ENCODE assay signal across 1 cellular context in the genomic region with DNA sequence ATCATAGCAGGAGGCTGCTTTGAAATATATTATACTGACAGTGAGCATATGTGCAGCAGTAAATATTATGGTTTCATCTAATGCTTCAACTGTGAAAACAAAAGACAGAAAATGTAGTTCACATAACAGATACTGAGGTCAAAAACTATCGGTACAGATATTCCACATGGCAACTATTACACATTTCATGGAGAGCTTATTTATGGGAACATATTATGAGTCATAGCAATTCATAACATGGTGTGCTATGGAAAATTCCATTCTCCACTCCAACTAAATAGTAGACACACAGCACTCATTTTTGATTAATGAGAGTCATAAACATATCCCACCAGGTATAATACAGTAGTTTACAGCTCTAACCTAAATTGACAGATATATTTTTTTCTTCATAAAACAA.
TF ChIP-seq lines count a peak whose summit lies in the region.

No MANE protein-coding gene starts in this region.

TF ChIP-seq in HepG2, 621 proteins besides CTCF, POLR2A, EP300 and RAD21 (continued from another document):
- TF ChIP-seq, protein P1, sequence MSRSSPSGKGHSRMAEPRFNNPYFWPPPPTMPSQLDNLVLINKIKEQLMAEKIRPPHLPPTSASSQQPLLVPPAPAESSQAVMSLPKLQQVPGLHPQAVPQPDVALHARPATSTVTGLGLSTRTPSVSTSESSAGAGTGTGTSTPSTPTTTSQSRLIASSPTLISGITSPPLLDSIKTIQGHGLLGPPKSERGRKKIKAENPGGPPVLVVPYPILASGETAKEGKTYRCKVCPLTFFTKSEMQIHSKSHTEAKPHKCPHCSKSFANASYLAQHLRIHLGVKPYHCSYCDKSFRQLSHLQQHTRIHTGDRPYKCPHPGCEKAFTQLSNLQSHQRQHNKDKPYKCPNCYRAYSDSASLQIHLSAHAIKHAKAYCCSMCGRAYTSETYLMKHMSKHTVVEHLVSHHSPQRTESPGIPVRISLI (CRISPR knock-in tag; IDR thresholded peaks at IDR 0.05; ENCODE audit: borderline replicate concordance) = no peak
- no peak for TF ChIP-seq KLF16 (CRISPR knock-in tag; IDR thresholded peaks at IDR 0.05)
- TF ChIP-seq, protein P2, sequence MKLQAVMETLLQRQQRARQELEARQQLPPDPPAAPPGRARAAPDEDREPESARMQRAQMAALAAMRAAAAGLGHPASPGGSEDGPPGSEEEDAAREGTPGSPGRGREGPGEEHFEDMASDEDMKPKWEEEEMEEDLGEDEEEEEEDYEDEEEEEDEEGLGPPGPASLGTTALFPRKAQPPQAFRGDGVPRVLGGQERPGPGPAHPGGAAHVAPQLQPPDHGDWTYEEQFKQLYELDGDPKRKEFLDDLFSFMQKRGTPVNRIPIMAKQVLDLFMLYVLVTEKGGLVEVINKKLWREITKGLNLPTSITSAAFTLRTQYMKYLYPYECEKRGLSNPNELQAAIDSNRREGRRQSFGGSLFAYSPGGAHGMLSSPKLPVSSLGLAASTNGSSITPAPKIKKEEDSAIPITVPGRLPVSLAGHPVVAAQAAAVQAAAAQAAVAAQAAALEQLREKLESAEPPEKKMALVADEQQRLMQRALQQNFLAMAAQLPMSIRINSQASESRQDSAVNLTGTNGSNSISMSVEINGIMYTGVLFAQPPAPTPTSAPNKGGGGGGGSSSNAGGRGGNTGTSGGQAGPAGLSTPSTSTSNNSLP (IDR thresholded peaks at IDR 0.05; ENCODE audit: low read depth, low read length) = no peak
- TF ChIP-seq HOXD1 (CRISPR knock-in tag; IDR thresholded peaks at IDR 0.05) = no peak
- no peak for TF ChIP-seq ARHGAP35 (CRISPR knock-in tag; IDR thresholded peaks at IDR 0.05; ENCODE audit: borderline replicate concordance)
- no peak for TF ChIP-seq FIP1L1 (IDR thresholded peaks at IDR 0.05; ENCODE audit: borderline replicate concordance, insufficient read depth, low read depth, low read length)
- TF ChIP-seq HMG20A (CRISPR knock-in tag; IDR thresholded peaks at IDR 0.05; ENCODE audit: borderline replicate concordance) = no peak
- TF ChIP-seq, protein P3, sequence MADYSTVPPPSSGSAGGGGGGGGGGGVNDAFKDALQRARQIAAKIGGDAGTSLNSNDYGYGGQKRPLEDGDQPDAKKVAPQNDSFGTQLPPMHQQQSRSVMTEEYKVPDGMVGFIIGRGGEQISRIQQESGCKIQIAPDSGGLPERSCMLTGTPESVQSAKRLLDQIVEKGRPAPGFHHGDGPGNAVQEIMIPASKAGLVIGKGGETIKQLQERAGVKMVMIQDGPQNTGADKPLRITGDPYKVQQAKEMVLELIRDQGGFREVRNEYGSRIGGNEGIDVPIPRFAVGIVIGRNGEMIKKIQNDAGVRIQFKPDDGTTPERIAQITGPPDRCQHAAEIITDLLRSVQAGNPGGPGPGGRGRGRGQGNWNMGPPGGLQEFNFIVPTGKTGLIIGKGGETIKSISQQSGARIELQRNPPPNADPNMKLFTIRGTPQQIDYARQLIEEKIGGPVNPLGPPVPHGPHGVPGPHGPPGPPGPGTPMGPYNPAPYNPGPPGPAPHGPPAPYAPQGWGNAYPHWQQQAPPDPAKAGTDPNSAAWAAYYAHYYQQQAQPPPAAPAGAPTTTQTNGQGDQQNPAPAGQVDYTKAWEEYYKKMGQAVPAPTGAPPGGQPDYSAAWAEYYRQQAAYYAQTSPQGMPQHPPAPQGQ (CRISPR knock-in tag; IDR thresholded peaks at IDR 0.05; ENCODE audit: borderline replicate concordance) = no peak
- TF ChIP-seq TEAD2 (CRISPR knock-in tag; IDR thresholded peaks at IDR 0.05) = no peak
TF ChIP-seq in HepG2: peak in this region for 0.
